ENCODE assay signal across 8 cellular contexts in genomic region chr16:85169333-85170065, GRCh38. TPM values are rescaled to one million over a fixed set of nuclear protein-coding genes. Genes with fewer than 3 reads are reported as not detected.
DNase-seq lines count a peak whose midpoint lies in the region; ATAC-seq and TF ChIP-seq lines count a peak whose summit lies in the region.
"Had no signal": no experiment of that assay in that cellular context is flagged by ENCODE, and none has a peak within 500 bp of the region (broad histone marks: within the 10 kb centered on the region; RNA-seq: fewer than 3 reads in every experiment).

No MANE protein-coding gene starts in this region.

- H3K27me3 ChIP-seq in SJCRH30 (no peaks in the 10 kb centered on the region), left ventricle myocardium inferior (ENCODE audit: low read depth) (peaks cover 5% of the 10 kb centered on the region)

- no peaks in the 10 kb centered on the region for H3K9me3 ChIP-seq in SJCRH30 (replicated peaks)
- H3K9me3 ChIP-seq in left ventricle myocardium inferior (replicated peaks), result no peaks in the 10 kb centered on the region

- intact Hi-C loops in left ventricle myocardium inferior (cut with micrococcal nuclease), result no loop called here

- H3K27ac ChIP-seq in SJCRH30 (no peak overlapping the region; the same call in 1 of the 2 replicates), left ventricle myocardium inferior (replicated peaks) (peak overlapping the region; percentile 67), skin epidermis (peak overlapping the region in 6 of 21 experiments; percentile 1 to 54 (median 16))

- no peak for ATAC-seq in GM19397 (IDR thresholded peaks at IDR 0.05; ENCODE audit: unreplicated experiment)

- peak; percentile 70 for DNase-seq in GM20000 (ENCODE audit: low spot score)
- DNase-seq in SJCRH30, result peak in 1 of 2 experiments; percentile 34
- DNase-seq in left ventricle myocardium inferior, result no peak
- DNase-seq in amniotic stem cell (lab: John Stamatoyannopoulos, UW), result no peak
- no peak for DNase-seq in NCI-H2029 treated with DMSO at 0.1 percent for 48 hours (lab: John Stamatoyannopoulos, UW)
- DNase-seq: stimulated activated naive CD4-positive, alpha-beta T cell treated with Interleukin-2 at 50 U/mL for 16 hours had no signal

- H3K4me3 ChIP-seq in SJCRH30 (peak overlapping the region; percentile 83), left ventricle myocardium inferior (peak overlapping the region; percentile 68), skin epidermis (peak overlapping the region; percentile 31 to 55 (median 34))

- H3K36me3 ChIP-seq in SJCRH30 (peaks cover 5% of the 10 kb centered on the region), left ventricle myocardium inferior (no peaks in the 10 kb centered on the region)

- H3K4me1 ChIP-seq in SJCRH30 (peaks cover 22% of the 10 kb centered on the region; the same call in 1 of the 2 replicates), left ventricle myocardium inferior (peaks cover 88% of the 10 kb centered on the region)

- TF ChIP-seq CTCF in GM20000 (IDR thresholded peaks at IDR 0.05; ENCODE audit: extremely low read depth, missing control alignments) (no peak), left ventricle myocardium inferior (IDR thresholded peaks at IDR 0.05; ENCODE audit: borderline replicate concordance) (no peak)

RNA-seq across cellular contexts. Expression of gene CIBAR2, which starts 57.2 kb away (rescaled TPM):
- total RNA-seq in SJCRH30 (2014; rRNA removed; shearing (Covaris generic)), result 0.04 and 0.41 TPM in 2 replicates
- total RNA-seq in left ventricle myocardium inferior, result not detected
